Comparison of ENCODE assay signal across 8 cellular contexts in the genomic region with DNA sequence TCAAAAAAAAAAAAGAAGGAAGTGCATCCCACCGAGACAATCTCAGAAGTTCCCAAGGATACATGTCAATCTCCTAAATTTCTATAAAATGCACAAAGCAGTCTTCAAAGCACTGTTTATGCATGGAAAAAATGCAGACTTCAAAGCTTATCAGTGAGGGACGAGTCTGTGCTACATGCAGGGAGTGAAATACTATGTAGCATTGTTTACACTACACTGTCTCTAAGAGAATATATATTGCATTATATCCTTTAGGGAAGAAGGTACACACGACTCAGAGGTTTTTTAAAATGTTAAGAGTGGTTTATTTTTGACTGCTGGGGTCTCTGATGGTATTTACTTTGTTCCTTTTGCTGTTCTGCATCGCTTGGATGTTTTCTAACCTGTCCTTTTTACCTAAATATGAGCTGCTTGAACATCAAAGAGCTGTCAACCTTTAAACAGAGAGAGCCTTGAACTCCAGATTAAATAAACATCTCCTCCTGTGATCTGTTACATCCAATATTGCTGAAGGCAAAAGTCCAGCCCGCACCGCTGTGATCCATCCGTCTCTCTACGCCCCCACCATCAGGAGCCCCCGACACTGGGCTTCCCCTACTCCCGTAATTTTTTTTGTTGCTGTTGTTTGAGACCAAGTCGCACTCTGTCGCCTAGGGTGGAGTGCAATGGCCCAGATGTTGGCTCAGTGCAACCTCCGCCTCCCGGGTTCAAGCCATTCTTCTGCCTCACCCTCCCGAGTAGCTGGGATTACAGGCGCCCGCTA. TPM values are rescaled to one million over a fixed set of nuclear protein-coding genes. Genes with fewer than 3 reads are reported as not detected.
DNase-seq lines count a peak whose midpoint lies in the region; ATAC-seq and TF ChIP-seq lines count a peak whose summit lies in the region.

No MANE protein-coding gene starts in this region.

- no peaks in the 10 kb centered on the region for H3K36me3 ChIP-seq in testis (ENCODE audit: low read depth, missing control alignments)

- H3K4me1 Mint-ChIP-seq in activated CD4-positive, alpha-beta T cell treated with anti-CD3 and anti-CD28 coated beads, Interleukin-2, amount 10 ng/mL, durations not matched to agents 24 days and 14 days, result peaks cover 38% of the 10 kb centered on the region
- H3K4me1 Mint-ChIP-seq in activated naive CD8-positive, alpha-beta T cell treated with anti-CD3 and anti-CD28 coated beads, Interleukin-2, amount 10 ng/mL, durations not matched to agents 7 days and 5 days, result peaks cover 35% of the 10 kb centered on the region

- no peaks in the 10 kb centered on the region for H3K27me3 ChIP-seq in testis

- peaks cover 18% of the 10 kb centered on the region for H3K36me3 Mint-ChIP-seq in activated CD4-positive, alpha-beta T cell treated with anti-CD3 and anti-CD28 coated beads, Interleukin-2, amount 10 ng/mL, durations not matched to agents 24 days and 14 days (ENCODE audit: low read depth)
- peaks cover 4% of the 10 kb centered on the region for H3K36me3 Mint-ChIP-seq in activated naive CD8-positive, alpha-beta T cell treated with anti-CD3 and anti-CD28 coated beads, Interleukin-2, amount 10 ng/mL, durations not matched to agents 7 days and 5 days

- no peak for TF ChIP-seq POLR2A in testis (IDR thresholded peaks at IDR 0.05)

- ATAC-seq in activated naive CD8-positive, alpha-beta T cell treated with anti-CD3 and anti-CD28 coated beads, Interleukin-2, amount 10 ng/mL, durations not matched to agents 7 days and 5 days (ENCODE audit: low read depth), result no peak
- peak; percentile 5 for ATAC-seq in left colon
- no peak for ATAC-seq in GM18502 (IDR thresholded peaks at IDR 0.05; ENCODE audit: poor library complexity, unreplicated experiment)

- POLR2A ChIA-PET in activated naive CD8-positive, alpha-beta T cell treated with anti-CD3 and anti-CD28 coated beads, Interleukin-2, amount 10 ng/mL, durations not matched to agents 7 days and 5 days (lab: Charles Lee), result interaction anchor here (0.7 to 4.4 kb wide), 8 partner anchors 11 to 582 kb away, joined by 3 to 44 read pairs (median 10); partner anchors contain the start of genes C16orf95 and KLHDC4

- H3K27me3 Mint-ChIP-seq in activated CD4-positive, alpha-beta T cell treated with anti-CD3 and anti-CD28 coated beads, Interleukin-2, amount 10 ng/mL, durations not matched to agents 24 days and 14 days, result peaks cover 2% of the 10 kb centered on the region
- no peaks in the 10 kb centered on the region for H3K27me3 Mint-ChIP-seq in activated naive CD8-positive, alpha-beta T cell treated with anti-CD3 and anti-CD28 coated beads, Interleukin-2, amount 10 ng/mL, durations not matched to agents 7 days and 5 days

- no peaks in the 10 kb centered on the region for H3K9me3 ChIP-seq in testis

- H3K4me3 Mint-ChIP-seq in activated CD4-positive, alpha-beta T cell treated with anti-CD3 and anti-CD28 coated beads, Interleukin-2, amount 10 ng/mL, durations not matched to agents 24 days and 14 days, result peak overlapping the region; percentile 94
- peak overlapping the region; percentile 93 for H3K4me3 Mint-ChIP-seq in activated naive CD8-positive, alpha-beta T cell treated with anti-CD3 and anti-CD28 coated beads, Interleukin-2, amount 10 ng/mL, durations not matched to agents 7 days and 5 days

- no peaks in the 10 kb centered on the region for H3K9me3 Mint-ChIP-seq in activated CD4-positive, alpha-beta T cell treated with anti-CD3 and anti-CD28 coated beads, Interleukin-2, amount 10 ng/mL, durations not matched to agents 24 days and 14 days
- no peaks in the 10 kb centered on the region for H3K9me3 Mint-ChIP-seq in activated naive CD8-positive, alpha-beta T cell treated with anti-CD3 and anti-CD28 coated beads, Interleukin-2, amount 10 ng/mL, durations not matched to agents 7 days and 5 days

- WGBS in testis, 2 donors, result 13 to 14% methylated on average over 17 of the region's 17 CpGs

- peak overlapping the region; percentile 91 for H3K27ac Mint-ChIP-seq in activated CD4-positive, alpha-beta T cell treated with anti-CD3 and anti-CD28 coated beads, Interleukin-2, amount 10 ng/mL, durations not matched to agents 24 days and 14 days
- H3K27ac Mint-ChIP-seq in activated naive CD8-positive, alpha-beta T cell treated with anti-CD3 and anti-CD28 coated beads, Interleukin-2, amount 10 ng/mL, durations not matched to agents 7 days and 5 days, result peak overlapping the region; percentile 91

- DNase-seq in activated CD4-positive, alpha-beta T cell treated with anti-CD3 and anti-CD28 coated beads, Interleukin-2, amount 10 ng/mL, durations not matched to agents 24 days and 14 days, result no peak
- no peak for DNase-seq in activated CD4-positive, alpha-beta T cell treated with anti-CD3 and anti-CD28 coated beads for 48 hours
- no peak for DNase-seq in activated naive CD8-positive, alpha-beta T cell treated with anti-CD3 and anti-CD28 coated beads, Interleukin-2, amount 10 ng/mL, durations not matched to agents 7 days and 5 days
- DNase-seq in left colon (peak in 1 of 2 donors; percentile 48), testis (no peak), GOT3 (lab: John Stamatoyannopoulos, UW) (no peak), foreskin melanocyte (no peak)

- intact Hi-C loops in activated CD4-positive, alpha-beta T cell treated with anti-CD3 and anti-CD28 coated beads, Interleukin-2, amount 10 ng/mL, durations not matched to agents 24 days and 14 days (cut with micrococcal nuclease), result loop anchor here (10.0 kb wide), 1 partner anchor 493 kb away; no protein-coding TSS in a partner anchor
- intact Hi-C loops in left colon (cut with DNase I, micrococcal nuclease) (no loop called here), testis (cut with DNase I; ENCODE audit: low total_unique reads) (loop anchor here (5.0 kb wide), 1 partner anchor 65 kb away; the partner anchor contains the start of gene C16orf95)

- TF ChIP-seq CTCF in testis (IDR thresholded peaks at IDR 0.05), result no peak

- H3K4me1 ChIP-seq in testis, result peaks cover 33% of the 10 kb centered on the region

- H3K4me3 ChIP-seq in testis, result peak overlapping the region; percentile 78 to 80

- H3K27ac ChIP-seq in testis, result peak overlapping the region; percentile 90 to 95

RNA-seq across cellular contexts. Expression of gene FBXO31, which starts 1.4 kb away (rescaled TPM):
- total RNA-seq in activated CD4-positive, alpha-beta T cell treated with anti-CD3 and anti-CD28 coated beads, Interleukin-2, amount 10 ng/mL, durations not matched to agents 24 days and 14 days, result 37.1 and 38.9 TPM in 2 replicates
- total RNA-seq in activated naive CD8-positive, alpha-beta T cell treated with anti-CD3 and anti-CD28 coated beads, Interleukin-2, amount 10 ng/mL, durations not matched to agents 7 days and 5 days, result 10 to 100 TPM; 36.6 TPM
- 10 to 100 TPM; 57.5 to 79.8 TPM for total RNA-seq in left colon
- total RNA-seq in testis, result 100 to 1,000 TPM; 115 to 215 TPM
- polyA plus RNA-seq in testis (ENCODE audit: insufficient read depth, low read depth, low replicate concordance), result 73.9 TPM

RNA-seq across cellular contexts. Expression of gene MAP1LC3B, which starts 9.9 kb away (rescaled TPM):
- total RNA-seq in activated CD4-positive, alpha-beta T cell treated with anti-CD3 and anti-CD28 coated beads, Interleukin-2, amount 10 ng/mL, durations not matched to agents 24 days and 14 days, result 37.6 and 38.3 TPM in 2 replicates
- total RNA-seq in activated naive CD8-positive, alpha-beta T cell treated with anti-CD3 and anti-CD28 coated beads, Interleukin-2, amount 10 ng/mL, durations not matched to agents 7 days and 5 days, result 10 to 100 TPM; 55.6 to 57.4 TPM
- total RNA-seq in left colon (10 to 100 TPM; 64.5 to 88.0 TPM), testis (10 to 100 TPM; 69.1 to 73.1 TPM)
- polyA plus RNA-seq in testis (ENCODE audit: insufficient read depth, low read depth, low replicate concordance), result 114 TPM

Comparison
In these comparisons a context has a peak if more than half of its experiments do, and no peak if none do; other contexts are left out.
1. intact Hi-C loops: an anchor here in activated CD4-positive, alpha-beta T cell treated with anti-CD3 and anti-CD28 coated beads, Interleukin-2, amount 10 ng/mL, durations not matched to agents 24 days and 14 days (10.0 kb wide) and testis (5.0 kb wide); none called in left colon.